ENCODE assay signal across 24 cellular contexts in genomic region chr5:159353661-159354252, GRCh38. TPM values are rescaled to one million over a fixed set of nuclear protein-coding genes. Genes with fewer than 3 reads are reported as not detected.
DNase-seq lines count a peak whose midpoint lies in the region; ATAC-seq, FAIRE-seq and TF ChIP-seq lines count a peak whose summit lies in the region.
"Had no signal": no experiment of that assay in that cellular context is flagged by ENCODE, and none has a peak within 500 bp of the region (broad histone marks: within the 10 kb centered on the region; RNA-seq: fewer than 3 reads in every experiment).

No MANE protein-coding gene starts in this region.

- H3K4me3 ChIP-seq in bronchial epithelial cell (ENCODE audit: low read depth, low read length) = no peak overlapping the region
- no peak overlapping the region for H3K4me3 ChIP-seq in gastrocnemius medialis
- H3K4me3 ChIP-seq: BLaER1 treated with 17β-estradiol and CSF1 and Interleukin-3, amounts not matched to agents 10 nM and 100 nM; GM12878; SJSA1 had no signal

- H3K27me3 Mint-ChIP-seq in memory B cell = no peaks in the 10 kb centered on the region

- intact Hi-C loops in gastrocnemius medialis (cut with DNase I; ENCODE audit: low total_unique reads) = no loop called here

- TF ChIP-seq POLR2A in gastrocnemius medialis (IDR thresholded peaks at IDR 0.05) = no peak

- FAIRE-seq in bronchial epithelial cell (lab: Jason Lieb, UNC) = no peak
- FAIRE-seq: GM12878, GM19239 had no signal

- in situ Hi-C loops in gastrocnemius medialis (cut with MboI; ENCODE audit: low sequenced_read_pairs in 4 of 4) = no loop called here

- no peaks in the 10 kb centered on the region for H3K4me1 ChIP-seq in gastrocnemius medialis
- H3K4me1 ChIP-seq: Caco-2 had no signal

- peaks cover 16% of the 10 kb centered on the region for H3K4me1 Mint-ChIP-seq in memory B cell

- no peak overlapping the region for H3K27ac ChIP-seq in gastrocnemius medialis
- H3K27ac ChIP-seq: BLaER1 treated with 17β-estradiol and CSF1 and Interleukin-3, amounts not matched to agents 10 nM and 100 nM; SJSA1 had no signal

- H3K4me3 Mint-ChIP-seq in memory B cell = no peak overlapping the region
- H3K4me3 Mint-ChIP-seq: CD4-positive, alpha-beta memory T cell had no signal

- H3K27me3 ChIP-seq in bronchial epithelial cell (ENCODE audit: control insufficient read depth, insufficient read depth, low read length) (no peaks in the 10 kb centered on the region), gastrocnemius medialis (no peaks in the 10 kb centered on the region)
- H3K27me3 ChIP-seq: SJSA1 had no signal

- H3K27ac Mint-ChIP-seq in memory B cell = peak overlapping the region; percentile 23
- H3K27ac Mint-ChIP-seq: CD4-positive, alpha-beta memory T cell had no signal

- H3K36me3 ChIP-seq in bronchial epithelial cell (ENCODE audit: control insufficient read depth, insufficient read depth, low read length) (no peaks in the 10 kb centered on the region), gastrocnemius medialis (no peaks in the 10 kb centered on the region)
- H3K36me3 ChIP-seq: BLaER1 treated with 17β-estradiol and CSF1 and Interleukin-3, amounts not matched to agents 10 nM and 100 nM; SJSA1 had no signal

- peaks cover 8% of the 10 kb centered on the region for H3K36me3 Mint-ChIP-seq in memory B cell

- no peaks in the 10 kb centered on the region for H3K9me3 ChIP-seq in gastrocnemius medialis
- H3K9me3 ChIP-seq: BLaER1 treated with 17β-estradiol and CSF1 and Interleukin-3, amounts not matched to agents 10 nM and 100 nM; Caco-2; SJSA1 had no signal

- no peak for TF ChIP-seq CTCF in bronchial epithelial cell (IDR thresholded peaks at IDR 0.05; ENCODE audit: insufficient read depth, low read length, severe bottlenecking)
- no peak for TF ChIP-seq CTCF in gastrocnemius medialis (IDR thresholded peaks at IDR 0.05 in 4 of 5, conservative IDR thresholded peaks at IDR 0.05 in 1 of 5)

- DNase-seq in EH (ENCODE audit: low read depth) = peak; percentile 15
- peak; percentile 18 for DNase-seq in M059J (ENCODE audit: low read depth)
- peak; percentile 25 for DNase-seq in bronchial epithelial cell (ENCODE audit: low read depth)
- no peak for DNase-seq in memory B cell (ENCODE audit: low spot score in 2 of 2)
- no peak for DNase-seq in gastrocnemius medialis
- no peak for DNase-seq in NCI-H1694 treated with DMSO at 0.1 percent for 48 hours (lab: John Stamatoyannopoulos, UW)
- DNase-seq: Caco-2; CD4-positive, alpha-beta memory T cell; DMS 273 treated with DMSO at 0.1 percent for 48 hours; DMS79 treated with DMSO at 0.1 percent for 48 hours; KG1; MV-4-11; NCI-H1105 treated with DMSO at 0.1 percent for 48 hours; NCI-H2081; NCI-H2171; NCI-H526; OCI-M1 had no signal

- peaks cover 1% of the 10 kb centered on the region for H3K9me3 Mint-ChIP-seq in memory B cell

- ATAC-seq in memory B cell (ENCODE audit: low read depth) (no peak), GM18858 (IDR thresholded peaks at IDR 0.05; ENCODE audit: unreplicated experiment) (no peak), gastrocnemius medialis (no peak)
- ATAC-seq: GM12878, Right ventricle myocardium inferior had no signal

RNA-seq across cellular contexts. Expression of gene IL12B, which starts 23.5 kb away (rescaled TPM):
- total RNA-seq in M059J (2014; rRNA removed; shearing (Covaris generic)) = not detected in 2 replicates
- total RNA-seq in bronchial epithelial cell (under 0.01 TPM in 1 of 2 replicates, not detected in the other), gastrocnemius medialis (not detected)
- total RNA-seq: Caco-2; CD4-positive, alpha-beta memory T cell; H4; Right ventricle myocardium inferior had no signal

Comparison
In these comparisons a context has a peak if more than half of its experiments do, and no peak if none do; other contexts are left out.
1. DNase-seq: peak in EH (single experiment), M059J (single experiment) and bronchial epithelial cell (single experiment); none in memory B cell (0 of 2), gastrocnemius medialis (0 of 2) and NCI-H1694 treated with DMSO at 0.1 percent for 48 hours (single experiment).